ENCODE assay signal across 24 cellular contexts in genomic region chr7:131335639-131336400, GRCh38.
"Had no signal": no experiment of that assay in that cellular context is flagged by ENCODE, and none has a peak within 500 bp of the region (broad histone marks: within the 10 kb centered on the region; RNA-seq: fewer than 3 reads in every experiment).

No MANE protein-coding gene starts in this region.

- DNase-seq: activated CD4-positive, alpha-beta T cell treated with anti-CD3 and anti-CD28 coated beads, Interleukin-2, amount 10 ng/mL, durations not matched to agents 7 days and 5 days; activated CD4-positive, CD25-positive, alpha-beta regulatory T cell treated with anti-CD3 and anti-CD28 coated beads, Interleukin-2, amount 50 U/mL, for 72 hours; activated CD8-positive, alpha-beta memory T cell treated with anti-CD3 and anti-CD28 coated beads, Interleukin-2, amount 10 ng/mL, durations not matched to agents 7 days and 5 days; activated CD8-positive, alpha-beta T cell treated with anti-CD3 and anti-CD28 coated beads for 36 hours; activated T-cell treated with anti-CD3 and anti-CD28 coated beads for 4 hours; heart left ventricle; islet precursor cell; left cardiac atrium; midbrain; ovary; psoas muscle; spleen; stimulated activated CD4-positive, alpha-beta T cell treated with anti-CD3 and anti-CD28 coated beads, Interleukin-4, amount 100 ng/mL, for 1 hour; stimulated activated naive CD8-positive, alpha-beta T cell treated with anti-CD3 and anti-CD28 coated beads, Interleukin-15, Interleukin-2, amounts not matched to agents 100 U/mL and 50 U/mL, for 24 hours; thyroid gland; upper lobe of right lung; WERI-Rb-1 had no signal

- H3K27ac ChIP-seq: breast epithelium, coronary artery, heart left ventricle, neutrophil, ovary, psoas muscle, right atrium auricular region, spleen, thyroid gland, upper lobe of right lung, WERI-Rb-1 had no signal

- H3K36me3 ChIP-seq: breast epithelium, neutrophil, ovary, right atrium auricular region, thyroid gland, upper lobe of right lung had no signal

- FAIRE-seq: TTC549 had no signal

- H3K27ac Mint-ChIP-seq: activated CD4-positive, alpha-beta T cell treated with anti-CD3 and anti-CD28 coated beads, Interleukin-2, amount 10 ng/mL, durations not matched to agents 7 days and 5 days; activated CD8-positive, alpha-beta memory T cell treated with anti-CD3 and anti-CD28 coated beads, Interleukin-2, amount 10 ng/mL, durations not matched to agents 7 days and 5 days; activated CD8-positive, alpha-beta T cell treated with anti-CD3 and anti-CD28 coated beads for 36 hours; activated naive CD4-positive, alpha-beta T cell treated with anti-CD3 and anti-CD28 coated beads, Interleukin-2, amount 50 U/mL, for 72 hours; nephron had no signal

- H3K4me3 ChIP-seq: breast epithelium, coronary artery, heart left ventricle, ovary, psoas muscle, right atrium auricular region, spleen, thyroid gland, upper lobe of right lung had no signal

- H3K4me3 Mint-ChIP-seq: activated CD4-positive, alpha-beta T cell treated with anti-CD3 and anti-CD28 coated beads, Interleukin-2, amount 10 ng/mL, durations not matched to agents 7 days and 5 days; activated CD8-positive, alpha-beta memory T cell treated with anti-CD3 and anti-CD28 coated beads, Interleukin-2, amount 10 ng/mL, durations not matched to agents 7 days and 5 days; activated CD8-positive, alpha-beta T cell treated with anti-CD3 and anti-CD28 coated beads for 36 hours; nephron had no signal

- ATAC-seq: activated CD8-positive, alpha-beta memory T cell treated with anti-CD3 and anti-CD28 coated beads, Interleukin-2, amount 10 ng/mL, durations not matched to agents 7 days and 5 days; activated CD8-positive, alpha-beta T cell treated with anti-CD3 and anti-CD28 coated beads for 36 hours; activated naive CD4-positive, alpha-beta T cell treated with anti-CD3 and anti-CD28 coated beads, Interleukin-2, amount 50 U/mL, for 72 hours; heart left ventricle; left cardiac atrium; psoas muscle; stimulated activated naive CD8-positive, alpha-beta T cell treated with anti-CD3 and anti-CD28 coated beads, Interleukin-15, Interleukin-2, amounts not matched to agents 100 U/mL and 50 U/mL, for 24 hours; upper lobe of right lung had no signal

- H3K27me3 Mint-ChIP-seq: activated CD4-positive, alpha-beta T cell treated with anti-CD3 and anti-CD28 coated beads, Interleukin-2, amount 10 ng/mL, durations not matched to agents 7 days and 5 days; activated CD8-positive, alpha-beta memory T cell treated with anti-CD3 and anti-CD28 coated beads, Interleukin-2, amount 10 ng/mL, durations not matched to agents 7 days and 5 days; activated CD8-positive, alpha-beta T cell treated with anti-CD3 and anti-CD28 coated beads for 36 hours had no signal

- H3K4me1 Mint-ChIP-seq: nephron had no signal

- H3K4me1 ChIP-seq: breast epithelium had no signal

- H3K9me3 ChIP-seq: ovary, thyroid gland had no signal

- H3K27me3 ChIP-seq: breast epithelium, heart left ventricle, neutrophil, ovary, right atrium auricular region, spleen, thyroid gland, upper lobe of right lung had no signal
